ENCODE assay signal across 10 cellular contexts in the genomic region with DNA sequence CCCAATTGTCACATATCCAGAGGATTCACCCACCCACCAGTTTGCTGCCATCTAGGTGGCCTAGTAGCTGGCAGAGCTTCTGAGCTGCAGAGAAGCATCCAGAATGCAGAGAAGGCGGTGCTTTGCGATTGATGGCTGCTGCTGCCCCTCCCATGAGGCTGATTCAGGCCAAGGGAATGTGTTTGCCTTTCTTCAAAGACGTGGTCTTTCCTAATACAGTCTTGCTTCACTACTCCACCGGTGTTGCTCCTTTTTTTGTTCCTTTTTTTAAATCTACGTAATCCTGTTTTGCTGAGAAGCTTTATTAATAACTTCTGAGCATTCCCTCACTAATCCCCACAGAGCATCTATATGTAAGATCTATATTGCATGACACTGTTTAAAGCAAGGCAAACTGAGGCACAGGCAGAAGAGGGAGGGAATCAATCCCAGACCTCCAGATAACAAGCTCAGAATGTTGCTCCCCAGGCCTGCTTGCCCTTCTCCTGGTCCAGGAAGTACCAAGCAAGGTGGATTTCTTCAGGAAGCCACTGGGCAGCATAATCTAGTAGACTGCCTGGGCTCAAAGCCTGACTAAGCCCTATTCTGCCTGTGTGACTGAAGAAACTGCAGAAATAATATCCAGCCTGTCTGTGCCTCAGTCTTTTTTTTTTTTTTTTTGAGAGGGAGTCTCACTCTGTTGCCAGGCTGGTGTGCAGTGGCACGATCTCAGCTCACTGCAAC.
DNase-seq lines count a peak whose midpoint lies in the region; TF ChIP-seq lines count a peak whose summit lies in the region.
"Had no signal": no experiment of that assay in that cellular context is flagged by ENCODE, and none has a peak within 500 bp of the region (broad histone marks: within the 10 kb centered on the region; RNA-seq: fewer than 3 reads in every experiment).

No MANE protein-coding gene starts in this region.

- no peaks in the 10 kb centered on the region for H3K36me3 ChIP-seq in mesodermal cell (ENCODE audit: control insufficient read depth, insufficient read depth, low read length)
- H3K36me3 ChIP-seq: heart right ventricle had no signal

- H3K9me3 ChIP-seq in mesodermal cell (ENCODE audit: control insufficient read depth, low read length), result no peaks in the 10 kb centered on the region
- H3K9me3 ChIP-seq: heart right ventricle had no signal

- no peaks in the 10 kb centered on the region for H3K9me3 Mint-ChIP-seq in MCF 10A (ENCODE audit: unreplicated experiment)

- BruUV-seq in MCF 10A (replicated peaks; lab: Mats Ljungman, UMichigan), result no TSS peak

- H3K4me1 ChIP-seq in mesodermal cell (ENCODE audit: control insufficient read depth, insufficient read depth, low read length, poor library complexity, severe bottlenecking), result peaks cover 23% of the 10 kb centered on the region

- no peaks in the 10 kb centered on the region for H3K27me3 Mint-ChIP-seq in MCF 10A (ENCODE audit: insufficient read depth, unreplicated experiment)

- H3K27ac ChIP-seq in mesodermal cell (ENCODE audit: low read depth, low read length, severe bottlenecking), result peak overlapping the region; percentile 93
- H3K27ac ChIP-seq: heart right ventricle, VCaP had no signal

- no peak for TF ChIP-seq CTCF in MCF 10A (IDR thresholded peaks at IDR 0.05; ENCODE audit: unreplicated experiment)

- H3K27ac Mint-ChIP-seq in MCF 10A (ENCODE audit: low read depth, unreplicated experiment), result peak overlapping the region; percentile 61

- intact Hi-C loops in MCF 10A (cut with micrococcal nuclease), result loop anchor here (1.0 to 5.0 kb wide), 3 partner anchors 77 to 854 kb away; no protein-coding TSS in a partner anchor

- H3K4me1 Mint-ChIP-seq in MCF 10A (ENCODE audit: insufficient read depth, unreplicated experiment), result peaks cover 36% of the 10 kb centered on the region

- peak overlapping the region; percentile 51 for H3K4me3 Mint-ChIP-seq in MCF 10A (ENCODE audit: unreplicated experiment)

- no peak overlapping the region for H3K4me3 ChIP-seq in mesodermal cell (ENCODE audit: extremely low read depth, insufficient read depth, low read length, poor library complexity, severe bottlenecking)
- H3K4me3 ChIP-seq: heart right ventricle had no signal

- DNase-seq in AG08395 (ENCODE audit: low spot score), result peak; percentile 72
- peak; percentile 82 for DNase-seq in LHCN-M2 (ENCODE audit: low read depth)
- peak; percentile 99 for DNase-seq in MCF 10A (ENCODE audit: unreplicated experiment)
- DNase-seq in NCI-H2196 (lab: John Stamatoyannopoulos, UW; ENCODE audit: unreplicated experiment), result no peak
- no peak for DNase-seq in stimulated activated CD4-positive, alpha-beta T cell treated with anti-CD3 and anti-CD28 coated beads, Interleukin-4, amount 100 ng/mL, for 24 hours
- DNase-seq in NCI-H510A treated with DMSO at 0.1 percent for 48 hours (lab: John Stamatoyannopoulos, UW), result no peak
- DNase-seq in SK-N-DZ (ENCODE audit: low spot score), result no peak
- DNase-seq: heart right ventricle had no signal

- POLR2A ChIA-PET in MCF 10A (lab: Yijun Ruan, JAX), result interaction anchor here (0.6 to 3.0 kb wide), 25 partner anchors 11 to 1574 kb away, joined by 3 to 24 read pairs (median 4); no protein-coding TSS in a partner anchor

- CTCF ChIA-PET in MCF 10A (lab: Yijun Ruan, JAX), result interaction anchor here (0.5 to 6.3 kb wide), 32 partner anchors 13 to 1899 kb away, joined by 3 to 69 read pairs (median 4); no protein-coding TSS in a partner anchor

- no peaks in the 10 kb centered on the region for H3K36me3 Mint-ChIP-seq in MCF 10A (ENCODE audit: insufficient read depth, unreplicated experiment)

- WGBS in mesodermal cell (ENCODE audit: insufficient coverage in 2 of 2), 2 experiments, result 38 to 40% methylated on average over 3 to 6 of the region's 6 CpGs

Comparison
In these comparisons a context has a peak if more than half of its experiments do, and no peak if none do; other contexts are left out.
1. DNase-seq: peak in AG08395 (single experiment), LHCN-M2 (single experiment) and MCF 10A (single experiment); none in NCI-H2196 (single experiment), stimulated activated CD4-positive, alpha-beta T cell treated with anti-CD3 and anti-CD28 coated beads, Interleukin-4, amount 100 ng/mL, for 24 hours (single experiment), NCI-H510A treated with DMSO at 0.1 percent for 48 hours (single experiment) and SK-N-DZ (single experiment).